ENCODE assay signal across 13 cellular contexts in the genomic region with DNA sequence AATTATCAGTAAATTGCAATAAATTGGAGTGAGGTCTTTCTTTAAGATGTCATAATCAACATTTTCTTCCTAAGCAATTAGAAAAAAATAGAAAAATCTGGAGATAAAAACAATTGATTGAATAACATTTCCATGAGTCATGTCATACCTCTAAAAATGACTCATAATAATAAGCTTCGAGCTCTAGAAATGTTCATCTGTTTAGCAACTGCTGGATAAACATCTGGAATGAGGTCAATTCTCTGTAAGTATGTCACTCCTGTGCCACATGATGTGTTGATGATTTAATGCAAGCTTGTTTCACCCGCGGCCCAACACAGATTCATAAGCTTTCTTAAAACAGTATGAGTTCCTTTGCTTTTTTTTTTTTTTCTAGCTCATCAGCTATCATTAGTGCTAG. TPM values are rescaled to one million over a fixed set of nuclear protein-coding genes. Genes with fewer than 3 reads are reported as not detected.
A peak's percentile ranks its signal among the peaks of the same experiment; 100 is the strongest.
DNase-seq lines count a peak whose midpoint lies in the region; ATAC-seq and TF ChIP-seq lines count a peak whose summit lies in the region.
"Had no signal": no experiment of that assay in that cellular context is flagged by ENCODE, and none has a peak within 500 bp of the region (broad histone marks: within the 10 kb centered on the region; RNA-seq: fewer than 3 reads in every experiment).

No MANE protein-coding gene starts in this region.

- peaks cover 28% of the 10 kb centered on the region for H3K4me1 ChIP-seq in RWPE2 (ENCODE audit: insufficient read depth, poor library complexity, severe bottlenecking)
- H3K4me1 ChIP-seq: BE2C had no signal

- DNase-seq in activated naive CD4-positive, alpha-beta T cell treated with anti-CD3 and anti-CD28 coated beads for 36 hours = peak; percentile 10
- no peak for DNase-seq in activated naive CD4-positive, alpha-beta T cell treated with Interleukin-2 at 50 U/mL for 16 hours
- DNase-seq in RWPE2 (ENCODE audit: low spot score) (no peak), epidermal melanocyte (ENCODE audit: insufficient read length, low spot score) (no peak)
- DNase-seq in stimulated activated effector memory CD8-positive, alpha-beta T cell treated with anti-CD3 and anti-CD28 coated beads, Interleukin-12 subunit alpha, Interleukin-12 subunit beta, amount 100 ng/mL, for 72 hours (ENCODE audit: low spot score in 2 of 2) = no peak
- DNase-seq: BE2C, hippocampal formation, NCI-H526, retina had no signal

- H3K36me3 ChIP-seq in RWPE2 (ENCODE audit: low read depth) = no peaks in the 10 kb centered on the region
- H3K36me3 ChIP-seq: BE2C had no signal

- H3K27me3 Mint-ChIP-seq in activated naive CD4-positive, alpha-beta T cell treated with anti-CD3 and anti-CD28 coated beads for 36 hours (ENCODE audit: low read depth) = peaks cover 26% of the 10 kb centered on the region

- no peak overlapping the region for H3K4me3 ChIP-seq in RWPE2 (ENCODE audit: severe bottlenecking)

- H3K36me3 Mint-ChIP-seq in activated naive CD4-positive, alpha-beta T cell treated with anti-CD3 and anti-CD28 coated beads for 36 hours (ENCODE audit: low read depth) = no peaks in the 10 kb centered on the region
- no peaks in the 10 kb centered on the region for H3K36me3 Mint-ChIP-seq in stimulated activated effector memory CD8-positive, alpha-beta T cell treated with anti-CD3 and anti-CD28 coated beads, Interleukin-12 subunit alpha, Interleukin-12 subunit beta, amount 100 ng/mL, for 72 hours

- H3K9me3 ChIP-seq in RWPE2 (ENCODE audit: severe bottlenecking) = no peaks in the 10 kb centered on the region
- H3K9me3 ChIP-seq: BE2C had no signal

- H3K27ac ChIP-seq in RWPE2 (ENCODE audit: poor library complexity, severe bottlenecking) = peak overlapping the region; percentile 44

- H3K4me3 Mint-ChIP-seq in activated naive CD4-positive, alpha-beta T cell treated with anti-CD3 and anti-CD28 coated beads for 36 hours = no peak overlapping the region
- no peak overlapping the region for H3K4me3 Mint-ChIP-seq in stimulated activated effector memory CD8-positive, alpha-beta T cell treated with anti-CD3 and anti-CD28 coated beads, Interleukin-12 subunit alpha, Interleukin-12 subunit beta, amount 100 ng/mL, for 72 hours
- H3K4me3 Mint-ChIP-seq: central memory CD8-positive, alpha-beta T cell had no signal

- CTCF ChIA-PET in activated naive CD4-positive, alpha-beta T cell treated with anti-CD3 and anti-CD28 coated beads for 36 hours (lab: Charles Lee) = no interaction called here

- no peak for TF ChIP-seq CTCF in RWPE2 (IDR thresholded peaks at IDR 0.05; ENCODE audit: poor library complexity, severe bottlenecking)

- H3K4me1 Mint-ChIP-seq in activated naive CD4-positive, alpha-beta T cell treated with anti-CD3 and anti-CD28 coated beads for 36 hours (ENCODE audit: low read depth) = peaks cover 6% of the 10 kb centered on the region
- H3K4me1 Mint-ChIP-seq in stimulated activated effector memory CD8-positive, alpha-beta T cell treated with anti-CD3 and anti-CD28 coated beads, Interleukin-12 subunit alpha, Interleukin-12 subunit beta, amount 100 ng/mL, for 72 hours = peaks cover 6% of the 10 kb centered on the region
- H3K4me1 Mint-ChIP-seq: central memory CD8-positive, alpha-beta T cell had no signal

- no peaks in the 10 kb centered on the region for H3K9me3 Mint-ChIP-seq in activated naive CD4-positive, alpha-beta T cell treated with anti-CD3 and anti-CD28 coated beads for 36 hours
- H3K9me3 Mint-ChIP-seq in stimulated activated effector memory CD8-positive, alpha-beta T cell treated with anti-CD3 and anti-CD28 coated beads, Interleukin-12 subunit alpha, Interleukin-12 subunit beta, amount 100 ng/mL, for 72 hours = no peaks in the 10 kb centered on the region
- H3K9me3 Mint-ChIP-seq: central memory CD8-positive, alpha-beta T cell had no signal

- H3K27ac Mint-ChIP-seq in activated naive CD4-positive, alpha-beta T cell treated with anti-CD3 and anti-CD28 coated beads for 36 hours = no peak overlapping the region
- H3K27ac Mint-ChIP-seq in stimulated activated effector memory CD8-positive, alpha-beta T cell treated with anti-CD3 and anti-CD28 coated beads, Interleukin-12 subunit alpha, Interleukin-12 subunit beta, amount 100 ng/mL, for 72 hours = no peak overlapping the region

- no peaks in the 10 kb centered on the region for H3K27me3 ChIP-seq in RWPE2 (ENCODE audit: insufficient read depth, poor library complexity, severe bottlenecking)
- H3K27me3 ChIP-seq: BE2C had no signal

- intact Hi-C loops in activated naive CD4-positive, alpha-beta T cell treated with anti-CD3 and anti-CD28 coated beads for 36 hours (cut with micrococcal nuclease) = no loop called here

- peak; percentile 68 for ATAC-seq in RWPE2 (ENCODE audit: low read depth)
- ATAC-seq in esophagus mucosa = peak; percentile 53
- peak; percentile 89 for ATAC-seq in stimulated activated effector memory CD8-positive, alpha-beta T cell treated with anti-CD3 and anti-CD28 coated beads, Interleukin-12 subunit alpha, Interleukin-12 subunit beta, amount 100 ng/mL, for 72 hours
- no peak for ATAC-seq in GM19324 (IDR thresholded peaks at IDR 0.05; ENCODE audit: low FRiP score, unreplicated experiment)
- no peak for ATAC-seq in HG03354 (IDR thresholded peaks at IDR 0.05; ENCODE audit: poor library complexity, severe bottlenecking, unreplicated experiment)

RNA-seq across cellular contexts. Expression of a gene that starts 39.7 kb away (rescaled TPM):
- 10 to 100 TPM; 31.2 to 37.6 TPM for total RNA-seq in activated naive CD4-positive, alpha-beta T cell treated with anti-CD3 and anti-CD28 coated beads for 36 hours
- 51.3 TPM for total RNA-seq in esophagus mucosa

Comparison
In these comparisons a context has a peak if more than half of its experiments do, and no peak if none do; other contexts are left out.
1. ATAC-seq: peak in RWPE2 (single experiment), esophagus mucosa (single experiment) and stimulated activated effector memory CD8-positive, alpha-beta T cell treated with anti-CD3 and anti-CD28 coated beads, Interleukin-12 subunit alpha, Interleukin-12 subunit beta, amount 100 ng/mL, for 72 hours (single experiment); none in GM19324 (single experiment) and HG03354 (single experiment).